Comparison of ENCODE assay signal across 1 cellular context in genomic region chr19:29526730-29527499, GRCh38.
TF ChIP-seq lines count a peak whose summit lies in the region.

No MANE protein-coding gene starts in this region.

TF ChIP-seq in SK-N-SH, 30 proteins besides CTCF, POLR2A, EP300 and RAD21 (continued from another document):
- no peak for TF ChIP-seq REST (IDR thresholded peaks at IDR 0.05; ENCODE audit: low read depth, low read length)
TF ChIP-seq in SK-N-SH: peak in this region for 0.
